Comparison of ENCODE assay signal across 1 cellular context in the genomic region with DNA sequence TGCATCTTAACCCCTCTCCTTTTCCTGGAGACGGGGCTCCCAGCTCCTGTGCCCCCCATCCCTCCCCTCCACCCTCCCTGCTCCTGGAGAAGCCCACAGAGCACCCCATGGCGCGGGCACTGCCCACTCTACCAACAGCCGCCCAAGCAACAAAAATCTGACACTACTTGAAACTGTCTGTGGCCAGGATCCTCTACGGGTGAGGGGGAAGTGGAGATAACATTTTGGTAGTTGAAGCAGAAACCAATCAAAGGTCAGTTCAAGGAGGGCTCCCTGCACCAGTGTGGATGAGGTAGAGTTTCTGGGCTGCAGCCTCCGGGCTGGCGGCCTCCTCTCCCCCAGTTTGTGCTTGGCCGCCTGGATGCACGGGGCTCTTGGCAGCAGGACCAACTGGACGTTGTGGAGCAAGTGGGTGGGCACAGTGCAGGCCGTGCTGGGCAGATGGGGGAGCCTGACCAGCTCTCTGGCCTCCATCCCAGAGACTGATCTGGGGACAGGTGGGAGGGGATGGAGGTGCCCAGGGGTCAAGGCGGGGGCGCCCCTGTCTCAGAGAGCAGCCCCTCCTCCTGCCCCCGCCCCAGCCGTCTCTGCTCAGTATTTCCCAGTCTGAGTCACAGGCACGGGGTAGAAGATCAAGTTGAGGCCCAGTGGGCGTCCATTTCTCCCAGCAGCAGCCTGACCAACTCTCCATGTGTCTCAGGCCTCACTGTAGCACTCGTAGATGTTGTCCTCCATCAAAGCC.
TF ChIP-seq lines count a peak whose summit lies in the region.

No MANE protein-coding gene starts in this region.

TF ChIP-seq in HepG2, 621 proteins besides CTCF, POLR2A, EP300 and RAD21:
- no peak for TF ChIP-seq ZNF232 (CRISPR knock-in tag; IDR thresholded peaks at IDR 0.05; ENCODE audit: borderline replicate concordance)
- no peak for TF ChIP-seq ZNF768 (CRISPR knock-in tag; IDR thresholded peaks at IDR 0.05)
- TF ChIP-seq, protein P1, sequence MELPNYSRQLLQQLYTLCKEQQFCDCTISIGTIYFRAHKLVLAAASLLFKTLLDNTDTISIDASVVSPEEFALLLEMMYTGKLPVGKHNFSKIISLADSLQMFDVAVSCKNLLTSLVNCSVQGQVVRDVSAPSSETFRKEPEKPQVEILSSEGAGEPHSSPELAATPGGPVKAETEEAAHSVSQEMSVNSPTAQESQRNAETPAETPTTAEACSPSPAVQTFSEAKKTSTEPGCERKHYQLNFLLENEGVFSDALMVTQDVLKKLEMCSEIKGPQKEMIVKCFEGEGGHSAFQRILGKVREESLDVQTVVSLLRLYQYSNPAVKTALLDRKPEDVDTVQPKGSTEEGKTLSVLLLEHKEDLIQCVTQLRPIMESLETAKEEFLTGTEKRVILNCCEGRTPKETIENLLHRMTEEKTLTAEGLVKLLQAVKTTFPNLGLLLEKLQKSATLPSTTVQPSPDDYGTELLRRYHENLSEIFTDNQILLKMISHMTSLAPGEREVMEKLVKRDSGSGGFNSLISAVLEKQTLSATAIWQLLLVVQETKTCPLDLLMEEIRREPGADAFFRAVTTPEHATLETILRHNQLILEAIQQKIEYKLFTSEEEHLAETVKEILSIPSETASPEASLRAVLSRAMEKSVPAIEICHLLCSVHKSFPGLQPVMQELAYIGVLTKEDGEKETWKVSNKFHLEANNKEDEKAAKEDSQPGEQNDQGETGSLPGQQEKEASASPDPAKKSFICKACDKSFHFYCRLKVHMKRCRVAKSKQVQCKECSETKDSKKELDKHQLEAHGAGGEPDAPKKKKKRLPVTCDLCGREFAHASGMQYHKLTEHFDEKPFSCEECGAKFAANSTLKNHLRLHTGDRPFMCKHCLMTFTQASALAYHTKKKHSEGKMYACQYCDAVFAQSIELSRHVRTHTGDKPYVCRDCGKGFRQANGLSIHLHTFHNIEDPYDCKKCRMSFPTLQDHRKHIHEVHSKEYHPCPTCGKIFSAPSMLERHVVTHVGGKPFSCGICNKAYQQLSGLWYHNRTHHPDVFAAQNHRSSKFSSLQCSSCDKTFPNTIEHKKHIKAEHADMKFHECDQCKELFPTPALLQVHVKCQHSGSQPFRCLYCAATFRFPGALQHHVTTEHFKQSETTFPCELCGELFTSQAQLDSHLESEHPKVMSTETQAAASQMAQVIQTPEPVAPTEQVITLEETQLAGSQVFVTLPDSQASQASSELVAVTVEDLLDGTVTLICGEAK (IDR thresholded peaks at IDR 0.05): no peak
- TF ChIP-seq, protein P1 (CRISPR knock-in tag; IDR thresholded peaks at IDR 0.05): no peak
- TF ChIP-seq HMGA1 (CRISPR knock-in tag; conservative IDR thresholded peaks at IDR 0.05): no peak
- no peak for TF ChIP-seq MTA3 (CRISPR knock-in tag; IDR thresholded peaks at IDR 0.05)
- no peak for TF ChIP-seq ESRRA (CRISPR knock-in tag; IDR thresholded peaks at IDR 0.05; ENCODE audit: low read depth)
- no peak for TF ChIP-seq ZNF557 (CRISPR knock-in tag; IDR thresholded peaks at IDR 0.05)
- TF ChIP-seq ZNF382 (CRISPR knock-in tag; IDR thresholded peaks at IDR 0.05; ENCODE audit: borderline replicate concordance): no peak
- TF ChIP-seq HNRNPK (IDR thresholded peaks at IDR 0.05; ENCODE audit: low read depth, low read length, poor library complexity, severe bottlenecking): no peak
